ENCODE assay signal across 1 cellular context in the genomic region with DNA sequence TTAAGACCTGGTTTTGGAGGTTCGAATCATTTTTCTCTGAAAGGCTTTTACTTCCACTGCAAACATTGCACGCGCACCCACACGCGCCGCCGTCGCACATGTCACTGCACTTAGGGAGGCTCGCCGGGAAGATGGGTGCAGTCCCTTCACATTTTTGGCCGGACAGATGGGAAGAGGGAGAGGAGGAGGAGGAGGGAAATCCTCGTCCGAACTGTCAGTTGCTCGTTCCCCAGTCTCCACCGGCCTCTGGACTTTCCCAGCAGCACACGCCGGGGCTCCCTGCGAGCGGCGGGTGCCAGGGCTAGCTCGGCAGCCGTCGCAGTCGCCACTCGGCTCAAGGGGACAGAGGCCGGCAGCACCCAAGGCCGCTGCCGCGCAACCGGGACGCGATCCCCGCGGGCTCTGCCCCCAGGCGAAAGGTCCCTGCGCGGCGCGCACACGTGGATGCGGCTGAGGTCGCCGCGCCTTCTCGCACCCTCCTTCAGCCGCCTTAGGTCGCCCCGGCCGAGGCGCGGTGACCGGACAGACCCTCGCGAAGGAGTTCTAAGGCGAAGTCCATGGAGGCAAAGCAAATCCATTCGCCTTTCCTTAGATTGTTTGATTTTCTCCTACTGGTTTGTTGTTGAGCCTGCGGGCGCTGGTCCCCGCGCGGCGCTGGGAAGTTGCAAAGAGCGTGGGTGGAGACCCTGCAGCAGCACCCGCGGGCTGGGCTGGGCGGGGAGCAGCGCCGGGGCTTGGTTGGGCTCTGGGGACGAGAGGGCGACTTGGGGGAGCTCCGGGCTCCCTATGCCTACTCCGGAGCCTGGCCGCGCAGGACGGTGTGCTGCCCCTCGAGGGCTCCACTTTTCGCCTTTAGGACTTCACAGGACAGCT.
TF ChIP-seq lines count a peak whose summit lies in the region.

No MANE protein-coding gene starts in this region.

TF ChIP-seq in HepG2, 621 proteins besides CTCF, POLR2A, EP300 and RAD21 (continued from another document and continues in another):
- TF ChIP-seq, protein P1, sequence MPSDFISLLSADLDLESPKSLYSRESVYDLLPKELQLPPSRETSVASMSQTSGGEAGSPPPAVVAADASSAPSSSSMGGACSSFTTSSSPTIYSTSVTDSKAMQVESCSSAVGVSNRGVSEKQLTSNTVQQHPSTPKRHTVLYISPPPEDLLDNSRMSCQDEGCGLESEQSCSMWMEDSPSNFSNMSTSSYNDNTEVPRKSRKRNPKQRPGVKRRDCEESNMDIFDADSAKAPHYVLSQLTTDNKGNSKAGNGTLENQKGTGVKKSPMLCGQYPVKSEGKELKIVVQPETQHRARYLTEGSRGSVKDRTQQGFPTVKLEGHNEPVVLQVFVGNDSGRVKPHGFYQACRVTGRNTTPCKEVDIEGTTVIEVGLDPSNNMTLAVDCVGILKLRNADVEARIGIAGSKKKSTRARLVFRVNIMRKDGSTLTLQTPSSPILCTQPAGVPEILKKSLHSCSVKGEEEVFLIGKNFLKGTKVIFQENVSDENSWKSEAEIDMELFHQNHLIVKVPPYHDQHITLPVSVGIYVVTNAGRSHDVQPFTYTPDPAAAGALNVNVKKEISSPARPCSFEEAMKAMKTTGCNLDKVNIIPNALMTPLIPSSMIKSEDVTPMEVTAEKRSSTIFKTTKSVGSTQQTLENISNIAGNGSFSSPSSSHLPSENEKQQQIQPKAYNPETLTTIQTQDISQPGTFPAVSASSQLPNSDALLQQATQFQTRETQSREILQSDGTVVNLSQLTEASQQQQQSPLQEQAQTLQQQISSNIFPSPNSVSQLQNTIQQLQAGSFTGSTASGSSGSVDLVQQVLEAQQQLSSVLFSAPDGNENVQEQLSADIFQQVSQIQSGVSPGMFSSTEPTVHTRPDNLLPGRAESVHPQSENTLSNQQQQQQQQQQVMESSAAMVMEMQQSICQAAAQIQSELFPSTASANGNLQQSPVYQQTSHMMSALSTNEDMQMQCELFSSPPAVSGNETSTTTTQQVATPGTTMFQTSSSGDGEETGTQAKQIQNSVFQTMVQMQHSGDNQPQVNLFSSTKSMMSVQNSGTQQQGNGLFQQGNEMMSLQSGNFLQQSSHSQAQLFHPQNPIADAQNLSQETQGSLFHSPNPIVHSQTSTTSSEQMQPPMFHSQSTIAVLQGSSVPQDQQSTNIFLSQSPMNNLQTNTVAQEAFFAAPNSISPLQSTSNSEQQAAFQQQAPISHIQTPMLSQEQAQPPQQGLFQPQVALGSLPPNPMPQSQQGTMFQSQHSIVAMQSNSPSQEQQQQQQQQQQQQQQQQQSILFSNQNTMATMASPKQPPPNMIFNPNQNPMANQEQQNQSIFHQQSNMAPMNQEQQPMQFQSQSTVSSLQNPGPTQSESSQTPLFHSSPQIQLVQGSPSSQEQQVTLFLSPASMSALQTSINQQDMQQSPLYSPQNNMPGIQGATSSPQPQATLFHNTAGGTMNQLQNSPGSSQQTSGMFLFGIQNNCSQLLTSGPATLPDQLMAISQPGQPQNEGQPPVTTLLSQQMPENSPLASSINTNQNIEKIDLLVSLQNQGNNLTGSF (CRISPR knock-in tag; IDR thresholded peaks at IDR 0.05), result 0 out of 2 replicates have a peak, but pooled peaks have one; percentile 61
- TF ChIP-seq MED13 (CRISPR knock-in tag; IDR thresholded peaks at IDR 0.05), result 0 out of 2 replicates have a peak, but pooled peaks have one; percentile 25
- peak; percentile 55; the same call in 1 of the 2 replicates for TF ChIP-seq HDAC1 (CRISPR knock-in tag; IDR thresholded peaks at IDR 0.05)
- peak; percentile 93; the same call in 1 of the 2 replicates for TF ChIP-seq MTF2 (CRISPR knock-in tag; IDR thresholded peaks at IDR 0.05; ENCODE audit: borderline replicate concordance)
- TF ChIP-seq, protein P2, sequence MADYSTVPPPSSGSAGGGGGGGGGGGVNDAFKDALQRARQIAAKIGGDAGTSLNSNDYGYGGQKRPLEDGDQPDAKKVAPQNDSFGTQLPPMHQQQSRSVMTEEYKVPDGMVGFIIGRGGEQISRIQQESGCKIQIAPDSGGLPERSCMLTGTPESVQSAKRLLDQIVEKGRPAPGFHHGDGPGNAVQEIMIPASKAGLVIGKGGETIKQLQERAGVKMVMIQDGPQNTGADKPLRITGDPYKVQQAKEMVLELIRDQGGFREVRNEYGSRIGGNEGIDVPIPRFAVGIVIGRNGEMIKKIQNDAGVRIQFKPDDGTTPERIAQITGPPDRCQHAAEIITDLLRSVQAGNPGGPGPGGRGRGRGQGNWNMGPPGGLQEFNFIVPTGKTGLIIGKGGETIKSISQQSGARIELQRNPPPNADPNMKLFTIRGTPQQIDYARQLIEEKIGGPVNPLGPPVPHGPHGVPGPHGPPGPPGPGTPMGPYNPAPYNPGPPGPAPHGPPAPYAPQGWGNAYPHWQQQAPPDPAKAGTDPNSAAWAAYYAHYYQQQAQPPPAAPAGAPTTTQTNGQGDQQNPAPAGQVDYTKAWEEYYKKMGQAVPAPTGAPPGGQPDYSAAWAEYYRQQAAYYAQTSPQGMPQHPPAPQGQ (CRISPR knock-in tag; IDR thresholded peaks at IDR 0.05; ENCODE audit: borderline replicate concordance), result no peak
- peak; percentile 71; the same call in 1 of the 2 replicates for TF ChIP-seq HOXA5 (CRISPR knock-in tag; IDR thresholded peaks at IDR 0.05)
- TF ChIP-seq, protein P3, sequence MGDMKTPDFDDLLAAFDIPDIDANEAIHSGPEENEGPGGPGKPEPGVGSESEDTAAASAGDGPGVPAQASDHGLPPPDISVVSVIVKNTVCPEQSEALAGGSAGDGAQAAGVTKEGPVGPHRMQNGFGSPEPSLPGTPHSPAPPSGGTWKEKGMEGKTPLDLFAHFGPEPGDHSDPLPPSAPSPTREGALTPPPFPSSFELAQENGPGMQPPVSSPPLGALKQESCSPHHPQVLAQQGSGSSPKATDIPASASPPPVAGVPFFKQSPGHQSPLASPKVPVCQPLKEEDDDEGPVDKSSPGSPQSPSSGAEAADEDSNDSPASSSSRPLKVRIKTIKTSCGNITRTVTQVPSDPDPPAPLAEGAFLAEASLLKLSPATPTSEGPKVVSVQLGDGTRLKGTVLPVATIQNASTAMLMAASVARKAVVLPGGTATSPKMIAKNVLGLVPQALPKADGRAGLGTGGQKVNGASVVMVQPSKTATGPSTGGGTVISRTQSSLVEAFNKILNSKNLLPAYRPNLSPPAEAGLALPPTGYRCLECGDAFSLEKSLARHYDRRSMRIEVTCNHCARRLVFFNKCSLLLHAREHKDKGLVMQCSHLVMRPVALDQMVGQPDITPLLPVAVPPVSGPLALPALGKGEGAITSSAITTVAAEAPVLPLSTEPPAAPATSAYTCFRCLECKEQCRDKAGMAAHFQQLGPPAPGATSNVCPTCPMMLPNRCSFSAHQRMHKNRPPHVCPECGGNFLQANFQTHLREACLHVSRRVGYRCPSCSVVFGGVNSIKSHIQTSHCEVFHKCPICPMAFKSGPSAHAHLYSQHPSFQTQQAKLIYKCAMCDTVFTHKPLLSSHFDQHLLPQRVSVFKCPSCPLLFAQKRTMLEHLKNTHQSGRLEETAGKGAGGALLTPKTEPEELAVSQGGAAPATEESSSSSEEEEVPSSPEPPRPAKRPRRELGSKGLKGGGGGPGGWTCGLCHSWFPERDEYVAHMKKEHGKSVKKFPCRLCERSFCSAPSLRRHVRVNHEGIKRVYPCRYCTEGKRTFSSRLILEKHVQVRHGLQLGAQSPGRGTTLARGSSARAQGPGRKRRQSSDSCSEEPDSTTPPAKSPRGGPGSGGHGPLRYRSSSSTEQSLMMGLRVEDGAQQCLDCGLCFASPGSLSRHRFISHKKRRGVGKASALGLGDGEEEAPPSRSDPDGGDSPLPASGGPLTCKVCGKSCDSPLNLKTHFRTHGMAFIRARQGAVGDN (CRISPR knock-in tag; IDR thresholded peaks at IDR 0.05), result peak; percentile 70
- TF ChIP-seq ZNF605 (CRISPR knock-in tag; IDR thresholded peaks at IDR 0.05), result peak; percentile 23; the same call in 1 of the 2 replicates
- TF ChIP-seq NKX3-1 (CRISPR knock-in tag; IDR thresholded peaks at IDR 0.05), result 0 out of 2 replicates have a peak, but pooled peaks have one; percentile 35
- peak; percentile 47; the same call in 1 of the 2 replicates for TF ChIP-seq ZFP82 (CRISPR knock-in tag; IDR thresholded peaks at IDR 0.05; ENCODE audit: borderline replicate concordance)
- no peak for TF ChIP-seq XBP1 (CRISPR knock-in tag; IDR thresholded peaks at IDR 0.05)
- TF ChIP-seq TSC22D2 (CRISPR knock-in tag; IDR thresholded peaks at IDR 0.05; ENCODE audit: borderline replicate concordance), result no peak
- TF ChIP-seq ZNF367 (CRISPR knock-in tag; IDR thresholded peaks at IDR 0.05; ENCODE audit: borderline replicate concordance), result 0 out of 2 replicates have a peak, but pooled peaks have one; percentile 16
- TF ChIP-seq, protein P4, sequence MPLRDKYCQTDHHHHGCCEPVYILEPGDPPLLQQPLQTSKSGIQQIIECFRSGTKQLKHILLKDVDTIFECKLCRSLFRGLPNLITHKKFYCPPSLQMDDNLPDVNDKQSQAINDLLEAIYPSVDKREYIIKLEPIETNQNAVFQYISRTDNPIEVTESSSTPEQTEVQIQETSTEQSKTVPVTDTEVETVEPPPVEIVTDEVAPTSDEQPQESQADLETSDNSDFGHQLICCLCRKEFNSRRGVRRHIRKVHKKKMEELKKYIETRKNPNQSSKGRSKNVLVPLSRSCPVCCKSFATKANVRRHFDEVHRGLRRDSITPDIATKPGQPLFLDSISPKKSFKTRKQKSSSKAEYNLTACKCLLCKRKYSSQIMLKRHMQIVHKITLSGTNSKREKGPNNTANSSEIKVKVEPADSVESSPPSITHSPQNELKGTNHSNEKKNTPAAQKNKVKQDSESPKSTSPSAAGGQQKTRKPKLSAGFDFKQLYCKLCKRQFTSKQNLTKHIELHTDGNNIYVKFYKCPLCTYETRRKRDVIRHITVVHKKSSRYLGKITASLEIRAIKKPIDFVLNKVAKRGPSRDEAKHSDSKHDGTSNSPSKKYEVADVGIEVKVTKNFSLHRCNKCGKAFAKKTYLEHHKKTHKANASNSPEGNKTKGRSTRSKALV (CRISPR knock-in tag; IDR thresholded peaks at IDR 0.05), result peak; percentile 92
- TF ChIP-seq, protein P5, sequence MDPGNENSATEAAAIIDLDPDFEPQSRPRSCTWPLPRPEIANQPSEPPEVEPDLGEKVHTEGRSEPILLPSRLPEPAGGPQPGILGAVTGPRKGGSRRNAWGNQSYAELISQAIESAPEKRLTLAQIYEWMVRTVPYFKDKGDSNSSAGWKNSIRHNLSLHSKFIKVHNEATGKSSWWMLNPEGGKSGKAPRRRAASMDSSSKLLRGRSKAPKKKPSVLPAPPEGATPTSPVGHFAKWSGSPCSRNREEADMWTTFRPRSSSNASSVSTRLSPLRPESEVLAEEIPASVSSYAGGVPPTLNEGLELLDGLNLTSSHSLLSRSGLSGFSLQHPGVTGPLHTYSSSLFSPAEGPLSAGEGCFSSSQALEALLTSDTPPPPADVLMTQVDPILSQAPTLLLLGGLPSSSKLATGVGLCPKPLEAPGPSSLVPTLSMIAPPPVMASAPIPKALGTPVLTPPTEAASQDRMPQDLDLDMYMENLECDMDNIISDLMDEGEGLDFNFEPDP (CRISPR knock-in tag; conservative IDR thresholded peaks at IDR 0.05), result 0 out of 2 replicates have a peak, but pooled peaks have one; percentile 69
- TF ChIP-seq ZNF232 (CRISPR knock-in tag; IDR thresholded peaks at IDR 0.05; ENCODE audit: borderline replicate concordance), result 0 out of 2 replicates have a peak, but pooled peaks have one; percentile 49
- 0 out of 2 replicates have a peak, but pooled peaks have one; percentile 61 for TF ChIP-seq ARHGAP35 (CRISPR knock-in tag; IDR thresholded peaks at IDR 0.05; ENCODE audit: borderline replicate concordance)
- TF ChIP-seq, protein P6, sequence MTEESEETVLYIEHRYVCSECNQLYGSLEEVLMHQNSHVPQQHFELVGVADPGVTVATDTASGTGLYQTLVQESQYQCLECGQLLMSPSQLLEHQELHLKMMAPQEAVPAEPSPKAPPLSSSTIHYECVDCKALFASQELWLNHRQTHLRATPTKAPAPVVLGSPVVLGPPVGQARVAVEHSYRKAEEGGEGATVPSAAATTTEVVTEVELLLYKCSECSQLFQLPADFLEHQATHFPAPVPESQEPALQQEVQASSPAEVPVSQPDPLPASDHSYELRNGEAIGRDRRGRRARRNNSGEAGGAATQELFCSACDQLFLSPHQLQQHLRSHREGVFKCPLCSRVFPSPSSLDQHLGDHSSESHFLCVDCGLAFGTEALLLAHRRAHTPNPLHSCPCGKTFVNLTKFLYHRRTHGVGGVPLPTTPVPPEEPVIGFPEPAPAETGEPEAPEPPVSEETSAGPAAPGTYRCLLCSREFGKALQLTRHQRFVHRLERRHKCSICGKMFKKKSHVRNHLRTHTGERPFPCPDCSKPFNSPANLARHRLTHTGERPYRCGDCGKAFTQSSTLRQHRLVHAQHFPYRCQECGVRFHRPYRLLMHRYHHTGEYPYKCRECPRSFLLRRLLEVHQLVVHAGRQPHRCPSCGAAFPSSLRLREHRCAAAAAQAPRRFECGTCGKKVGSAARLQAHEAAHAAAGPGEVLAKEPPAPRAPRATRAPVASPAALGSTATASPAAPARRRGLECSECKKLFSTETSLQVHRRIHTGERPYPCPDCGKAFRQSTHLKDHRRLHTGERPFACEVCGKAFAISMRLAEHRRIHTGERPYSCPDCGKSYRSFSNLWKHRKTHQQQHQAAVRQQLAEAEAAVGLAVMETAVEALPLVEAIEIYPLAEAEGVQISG (CRISPR knock-in tag; IDR thresholded peaks at IDR 0.05), result peak; percentile 16; the same call in 1 of the 2 replicates
- peak; percentile 90 for TF ChIP-seq ZNF777 (CRISPR knock-in tag; IDR thresholded peaks at IDR 0.05)
- TF ChIP-seq, protein P7, sequence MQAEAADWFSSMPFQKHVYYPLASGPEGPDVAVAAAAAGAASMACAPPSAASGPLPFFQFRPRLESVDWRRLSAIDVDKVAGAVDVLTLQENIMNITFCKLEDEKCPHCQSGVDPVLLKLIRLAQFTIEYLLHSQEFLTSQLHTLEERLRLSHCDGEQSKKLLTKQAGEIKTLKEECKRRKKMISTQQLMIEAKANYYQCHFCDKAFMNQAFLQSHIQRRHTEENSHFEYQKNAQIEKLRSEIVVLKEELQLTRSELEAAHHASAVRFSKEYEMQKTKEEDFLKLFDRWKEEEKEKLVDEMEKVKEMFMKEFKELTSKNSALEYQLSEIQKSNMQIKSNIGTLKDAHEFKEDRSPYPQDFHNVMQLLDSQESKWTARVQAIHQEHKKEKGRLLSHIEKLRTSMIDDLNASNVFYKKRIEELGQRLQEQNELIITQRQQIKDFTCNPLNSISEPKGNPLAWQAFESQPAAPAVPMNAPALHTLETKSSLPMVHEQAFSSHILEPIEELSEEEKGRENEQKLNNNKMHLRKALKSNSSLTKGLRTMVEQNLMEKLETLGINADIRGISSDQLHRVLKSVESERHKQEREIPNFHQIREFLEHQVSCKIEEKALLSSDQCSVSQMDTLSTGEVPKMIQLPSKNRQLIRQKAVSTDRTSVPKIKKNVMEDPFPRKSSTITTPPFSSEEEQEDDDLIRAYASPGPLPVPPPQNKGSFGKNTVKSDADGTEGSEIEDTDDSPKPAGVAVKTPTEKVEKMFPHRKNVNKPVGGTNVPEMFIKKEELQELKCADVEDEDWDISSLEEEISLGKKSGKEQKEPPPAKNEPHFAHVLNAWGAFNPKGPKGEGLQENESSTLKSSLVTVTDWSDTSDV (CRISPR knock-in tag; IDR thresholded peaks at IDR 0.05), result peak; percentile 66; the same call in 1 of the 2 replicates
- TF ChIP-seq, protein P8, sequence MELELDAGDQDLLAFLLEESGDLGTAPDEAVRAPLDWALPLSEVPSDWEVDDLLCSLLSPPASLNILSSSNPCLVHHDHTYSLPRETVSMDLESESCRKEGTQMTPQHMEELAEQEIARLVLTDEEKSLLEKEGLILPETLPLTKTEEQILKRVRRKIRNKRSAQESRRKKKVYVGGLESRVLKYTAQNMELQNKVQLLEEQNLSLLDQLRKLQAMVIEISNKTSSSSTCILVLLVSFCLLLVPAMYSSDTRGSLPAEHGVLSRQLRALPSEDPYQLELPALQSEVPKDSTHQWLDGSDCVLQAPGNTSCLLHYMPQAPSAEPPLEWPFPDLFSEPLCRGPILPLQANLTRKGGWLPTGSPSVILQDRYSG (CRISPR knock-in tag; IDR thresholded peaks at IDR 0.05), result no peak
- no peak for TF ChIP-seq DNMT1 (CRISPR knock-in tag; IDR thresholded peaks at IDR 0.05)
- 0 out of 2 replicates have a peak, but pooled peaks have one; percentile 22 for TF ChIP-seq ZFY (CRISPR knock-in tag; IDR thresholded peaks at IDR 0.05)
